ENCODE assay signal across 7 cellular contexts in genomic region chr1:157310805-157311729, GRCh38.
A peak's percentile ranks its signal among the peaks of the same experiment; 100 is the strongest.
DNase-seq lines count a peak whose midpoint lies in the region; ATAC-seq and TF ChIP-seq lines count a peak whose summit lies in the region.
"Not testable (repeated sequence)": the region's sequence is repeated elsewhere in the genome, so short reads cannot be mapped to it uniquely, and the experiment has no call there.

No MANE protein-coding gene starts in this region.

- POLR2A ChIA-PET in OCI-LY7 (lab: Charles Lee) = not testable (repeated sequence)

- H3K9me3 ChIP-seq in OCI-LY7 (ENCODE audit: low read length); cardiac muscle cell (ENCODE audit: low read depth): not testable (repeated sequence)

- not testable (repeated sequence) for H4K20me1 ChIP-seq in OCI-LY7 (ENCODE audit: insufficient read depth, low read length)

- not testable (repeated sequence) for H3K4me3 ChIP-seq in HL-60 (replicated peaks; ENCODE audit: insufficient read depth, low read length); OCI-LY7 (ENCODE audit: low read depth, low read length, poor library complexity, severe bottlenecking); astrocyte of the spinal cord (ENCODE audit: low read depth, low read length); cardiac muscle cell

- not testable (repeated sequence) for H3K27ac ChIP-seq in HL-60 (replicated peaks); OCI-LY7 (ENCODE audit: low read depth, low read length, poor library complexity, severe bottlenecking); cardiac muscle cell

- H3K27me3 ChIP-seq in HL-60 (ENCODE audit: insufficient read depth, poor library complexity, severe bottlenecking); cardiac muscle cell: not testable (repeated sequence)

- DNase-seq in GDM1 (lab: John Stamatoyannopoulos, UW) (peak; percentile 72), HL-60 (ENCODE audit: low read depth in 1 of 2, low spot score in 1 of 2) (peak in 1 of 2 experiments; percentile 18), NCI-H146 treated with DMSO at 0.1 percent for 48 hours (lab: John Stamatoyannopoulos, UW; ENCODE audit: unreplicated experiment) (peak; percentile 43), OCI-LY7 (ENCODE audit: low spot score) (peak; percentile 39), astrocyte of the spinal cord (ENCODE audit: low read depth, low spot score) (peak; percentile 63), cardiac muscle cell (ENCODE audit: low read depth in 1 of 2, low spot score in 1 of 2) (peak; percentile 70 to 76)
- DNase-seq in natural killer cell treated with Interleukin-12 subunit alpha and Interleukin-12 subunit beta and Interleukin-15 and Interleukin-18, amount 100 ng/mL, for 72 hours (ENCODE audit: low spot score) = not testable (repeated sequence)

- in situ Hi-C loops in astrocyte of the spinal cord (cut with HindIII; ENCODE audit: low sequenced_read_pairs) = not testable (repeated sequence)

- H3K4me1 Mint-ChIP-seq in natural killer cell treated with Interleukin-12 subunit alpha and Interleukin-12 subunit beta and Interleukin-15 and Interleukin-18, amount 100 ng/mL, for 72 hours (ENCODE audit: low read depth in 2 of 2) = not testable (repeated sequence)

- H3K4me3 Mint-ChIP-seq in natural killer cell treated with Interleukin-12 subunit alpha and Interleukin-12 subunit beta and Interleukin-15 and Interleukin-18, amount 100 ng/mL, for 72 hours = not testable (repeated sequence)

- H3K4me2 ChIP-seq in OCI-LY7 (ENCODE audit: low read length) = not testable (repeated sequence)

- not testable (repeated sequence) for H3K9me2 ChIP-seq in OCI-LY7 (ENCODE audit: insufficient read depth, low read length)

- not testable (repeated sequence) for H3K79me2 ChIP-seq in OCI-LY7 (ENCODE audit: insufficient read depth, low read depth, low read length)

- intact Hi-C loops in OCI-LY7 (cut with micrococcal nuclease; ENCODE audit: unreplicated experiment) = not testable (repeated sequence)

- CTCF ChIA-PET in OCI-LY7 (lab: Charles Lee; ENCODE audit: unreplicated experiment) = not testable (repeated sequence)

- not testable (repeated sequence) for H3K36me3 ChIP-seq in OCI-LY7 (ENCODE audit: insufficient read depth, low read length); cardiac muscle cell

- not testable (repeated sequence) for H3K4me1 ChIP-seq in OCI-LY7 (ENCODE audit: insufficient read depth, low read length, poor library complexity, severe bottlenecking); cardiac muscle cell (ENCODE audit: low read depth)

- H2AFZ ChIP-seq in OCI-LY7 (ENCODE audit: low read length) = not testable (repeated sequence)

- ATAC-seq in natural killer cell treated with Interleukin-12 subunit alpha and Interleukin-12 subunit beta and Interleukin-15 and Interleukin-18, amount 100 ng/mL, for 72 hours = peak; percentile 52 to 72

- H3K27ac Mint-ChIP-seq in natural killer cell treated with Interleukin-12 subunit alpha and Interleukin-12 subunit beta and Interleukin-15 and Interleukin-18, amount 100 ng/mL, for 72 hours = not testable (repeated sequence)

- H3K9me3 Mint-ChIP-seq in natural killer cell treated with Interleukin-12 subunit alpha and Interleukin-12 subunit beta and Interleukin-15 and Interleukin-18, amount 100 ng/mL, for 72 hours = not testable (repeated sequence)

- not testable (repeated sequence) for H3K36me3 Mint-ChIP-seq in natural killer cell treated with Interleukin-12 subunit alpha and Interleukin-12 subunit beta and Interleukin-15 and Interleukin-18, amount 100 ng/mL, for 72 hours

- TF ChIP-seq CTCF in HL-60 (IDR thresholded peaks at IDR 0.05; ENCODE audit: insufficient read depth, low read length) (peak; percentile 27), OCI-LY7 (conservative IDR thresholded peaks at IDR 0.05; ENCODE audit: low read length) (peak; percentile 67), astrocyte of the spinal cord (IDR thresholded peaks at IDR 0.05; ENCODE audit: low read depth, low read length) (peak; percentile 45), cardiac muscle cell (IDR thresholded peaks at IDR 0.05; ENCODE audit: low read depth, low read length) (peak; percentile 39)

- BruUV-seq in OCI-LY7 (replicated peaks; lab: Mats Ljungman, UMichigan) = not testable (repeated sequence)

- peaks cover 24 to 40% of the 10 kb centered on the region in 2 donors for H3K27me3 Mint-ChIP-seq in natural killer cell treated with Interleukin-12 subunit alpha and Interleukin-12 subunit beta and Interleukin-15 and Interleukin-18, amount 100 ng/mL, for 72 hours
